1 cellular context compared by ENCODE assay signal in the genomic region with DNA sequence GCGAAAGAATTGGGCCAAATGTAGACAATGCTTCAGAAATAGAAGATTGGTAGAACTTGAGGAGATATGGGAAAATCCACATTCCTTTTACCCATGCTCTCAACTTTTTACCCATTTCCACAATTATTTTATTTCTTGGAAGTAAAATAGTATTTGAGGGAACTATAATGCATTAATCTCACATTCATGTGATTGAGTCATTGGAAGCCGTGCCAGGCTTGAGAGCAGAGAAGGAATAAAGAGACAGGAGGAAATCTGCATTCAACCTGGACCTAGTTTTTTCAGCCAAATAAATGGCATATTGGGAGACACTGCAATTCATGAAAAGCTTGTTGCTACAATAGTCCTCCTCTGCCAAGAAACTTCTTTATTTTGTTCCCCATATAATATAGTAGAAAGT.
TF ChIP-seq lines count a peak whose summit lies in the region.

No MANE protein-coding gene starts in this region.

TF ChIP-seq in IMR-90, 13 proteins besides CTCF, POLR2A, EP300 and RAD21 (continued from another document):
- TF ChIP-seq RCOR1 (IDR thresholded peaks at IDR 0.05; ENCODE audit: insufficient replicate concordance, low read length) (no peak), RFX5 (IDR thresholded peaks at IDR 0.05; ENCODE audit: low read depth, low read length) (no peak), CHD1 (IDR thresholded peaks at IDR 0.05; ENCODE audit: low read depth, low read length) (no peak), SMC3 (IDR thresholded peaks at IDR 0.05; ENCODE audit: low read depth, low read length) (no peak)
